In genomic region chr7:79734158-79734557, GRCh38 we compare ENCODE assay signal across 19 cellular contexts.
"Had no signal": no experiment of that assay in that cellular context is flagged by ENCODE, and none has a peak within 500 bp of the region (broad histone marks: within the 10 kb centered on the region; RNA-seq: fewer than 3 reads in every experiment).

No MANE protein-coding gene starts in this region.

- H3K27ac ChIP-seq: esophagus squamous epithelium, gastrocnemius medialis, ovary, right lobe of liver, tibial nerve, VCaP had no signal

- H3K36me3 ChIP-seq: esophagus squamous epithelium, gastrocnemius medialis, ovary, right lobe of liver, tibial nerve had no signal

- H3K4me1 ChIP-seq: esophagus squamous epithelium, gastrocnemius medialis, right lobe of liver, tibial nerve had no signal

- ATAC-seq: gastrocnemius medialis; naive thymus-derived CD4-positive, alpha-beta T cell; right lobe of liver had no signal

- H3K27me3 ChIP-seq: esophagus squamous epithelium, gastrocnemius medialis, ovary, right lobe of liver, tibial nerve had no signal

- DNase-seq: activated CD4-positive, alpha-beta T cell treated with anti-CD3 and anti-CD28 coated beads for 4 hours; activated CD4-positive, alpha-beta T cell treated with anti-CD3 and anti-CD28 coated beads, Interleukin-2, amount 50 U/mL, for 4 hours; activated effector memory CD4-positive, alpha-beta T cell treated with Interleukin-2 at 50 U/mL for 16 hours; activated naive CD4-positive, alpha-beta T cell treated with Interleukin-2 at 50 U/mL for 16 hours; aorta; endodermal cell; esophagus squamous epithelium; gastrocnemius medialis; glutamatergic neuron; kidney; midbrain; naive thymus-derived CD4-positive, alpha-beta T cell; ovary; right lobe of liver; stimulated activated CD4-positive, alpha-beta T cell treated with anti-CD3 and anti-CD28 coated beads, Interleukin-2, amount 100 ng/mL, for 48 hours; stimulated activated naive CD4-positive, alpha-beta T cell treated with Interleukin-2 at 50 U/mL for 16 hours had no signal

- H3K4me3 ChIP-seq: esophagus squamous epithelium, gastrocnemius medialis, ovary, right lobe of liver, tibial nerve had no signal

- FAIRE-seq: TTC549 had no signal

- H3K9me3 ChIP-seq: gastrocnemius medialis had no signal
